11 cellular contexts compared by ENCODE assay signal in the genomic region with DNA sequence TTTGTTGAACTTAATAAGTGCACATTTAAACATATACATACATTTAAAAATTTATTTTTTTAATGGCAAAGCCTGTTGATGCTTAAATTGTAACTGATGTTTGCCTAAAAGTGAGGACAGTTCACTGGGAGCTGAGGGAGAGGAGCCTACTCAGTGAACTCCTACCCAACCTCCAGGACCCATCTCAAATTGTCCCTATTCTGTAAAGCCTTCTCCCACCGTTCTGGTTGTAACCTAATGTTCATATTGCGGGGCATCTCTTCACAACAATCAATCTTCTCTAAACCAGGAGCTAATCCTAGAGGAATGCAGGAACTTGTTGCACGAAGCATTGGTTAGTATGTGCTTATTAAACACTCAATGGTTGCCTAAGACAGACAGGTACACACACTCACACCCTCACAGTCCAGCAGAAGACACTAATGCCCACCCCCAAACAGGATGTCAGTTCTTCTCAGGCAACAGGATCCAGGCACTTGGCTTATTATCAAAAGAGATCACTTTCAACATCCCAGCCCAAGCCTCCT. TPM values are rescaled to one million over a fixed set of nuclear protein-coding genes. Genes with fewer than 3 reads are reported as not detected.
DNase-seq lines count a peak whose midpoint lies in the region; ATAC-seq and TF ChIP-seq lines count a peak whose summit lies in the region.
"Had no signal": no experiment of that assay in that cellular context is flagged by ENCODE, and none has a peak within 500 bp of the region (broad histone marks: within the 10 kb centered on the region; RNA-seq: fewer than 3 reads in every experiment).

No MANE protein-coding gene starts in this region.

- ATAC-seq in GM23338 (no peak), natural killer cell (no peak), GM18502 (IDR thresholded peaks at IDR 0.05; ENCODE audit: poor library complexity, unreplicated experiment) (no peak)

- H3K4me1 ChIP-seq in GM23338 (ENCODE audit: insufficient read depth), result peaks cover 16% of the 10 kb centered on the region

- H3K36me3 Mint-ChIP-seq in GM23338 (ENCODE audit: low read depth) (no peaks in the 10 kb centered on the region; the same call in 2 of the 3 replicates), chondrocyte (ENCODE audit: low read depth) (no peaks in the 10 kb centered on the region), natural killer cell (no peaks in the 10 kb centered on the region)

- intact Hi-C loops in natural killer cell (cut with micrococcal nuclease), result no loop called here

- H3K4me3 ChIP-seq in GM23338, result no peak overlapping the region

- H3K4me3 Mint-ChIP-seq in GM23338 (peak overlapping the region; percentile 51), chondrocyte (ENCODE audit: unreplicated experiment) (peak overlapping the region; percentile 7), natural killer cell (peak overlapping the region; percentile 59)

- H3K9me2 ChIP-seq in GM23338 (ENCODE audit: insufficient read depth), result no peaks in the 10 kb centered on the region

- DNase-seq in GM23338 (ENCODE audit: low spot score) (no peak), chondrocyte (ENCODE audit: low spot score) (no peak), natural killer cell (no peak), NCI-H526 (lab: John Stamatoyannopoulos, UW) (no peak), SHP77 treated with DMSO at 0.1 percent for 48 hours (lab: John Stamatoyannopoulos, UW) (no peak)
- DNase-seq in stimulated activated CD4-positive, alpha-beta T cell treated with anti-CD3 and anti-CD28 coated beads, Interleukin-1b, Interleukin-23, amount 100 ng/mL, for 48 hours, result no peak
- DNase-seq: cerebellar nuclear complex, foreskin fibroblast, T-helper 9 cell had no signal

- no peak for TF ChIP-seq CTCF in 22Rv1 (IDR thresholded peaks at IDR 0.05)
- no peak for TF ChIP-seq CTCF in GM23338 (conservative IDR thresholded peaks at IDR 0.05; ENCODE audit: low read depth in 2 of 2)
- no peak for TF ChIP-seq CTCF in chondrocyte (IDR thresholded peaks at IDR 0.05)
- TF ChIP-seq CTCF in natural killer cell (IDR thresholded peaks at IDR 0.05), result no peak

- H3K27ac ChIP-seq in 22Rv1 (peak overlapping the region; percentile 80; the same call in 1 of the 2 replicates), GM23338 (ENCODE audit: low read depth) (no peak overlapping the region)

- no peak overlapping the region for H3K4me2 ChIP-seq in GM23338

- H3K4me1 Mint-ChIP-seq in GM23338, result peaks cover 21% of the 10 kb centered on the region
- peaks cover 31% of the 10 kb centered on the region for H3K4me1 Mint-ChIP-seq in chondrocyte (ENCODE audit: low read depth)
- peaks cover 0 to 17% of the 10 kb centered on the region in 2 donors for H3K4me1 Mint-ChIP-seq in natural killer cell

- no peaks in the 10 kb centered on the region for H4K20me1 ChIP-seq in GM23338 (replicated peaks; ENCODE audit: insufficient read depth)

- H3K27ac Mint-ChIP-seq in GM23338 (no peak overlapping the region), chondrocyte (ENCODE audit: unreplicated experiment) (no peak overlapping the region), natural killer cell (no peak overlapping the region)

- H3K27me3 Mint-ChIP-seq in GM23338 (ENCODE audit: insufficient read depth, low read depth, poor library complexity) (peaks cover 22% of the 10 kb centered on the region), chondrocyte (ENCODE audit: low read depth) (no peaks in the 10 kb centered on the region), natural killer cell (ENCODE audit: low read depth in 2 of 2) (peaks cover 27 to 39% of the 10 kb centered on the region in 2 donors)

- H3F3A ChIP-seq in GM23338 (replicated peaks; ENCODE audit: low read depth), result no peaks in the 10 kb centered on the region

- H3K79me2 ChIP-seq in GM23338 (replicated peaks; ENCODE audit: insufficient read depth), result no peaks in the 10 kb centered on the region

- no peaks in the 10 kb centered on the region for H3K9me3 Mint-ChIP-seq in GM23338
- no peaks in the 10 kb centered on the region for H3K9me3 Mint-ChIP-seq in chondrocyte (ENCODE audit: low read depth)
- no peaks in the 10 kb centered on the region for H3K9me3 Mint-ChIP-seq in natural killer cell

- no peak overlapping the region for H2AFZ ChIP-seq in GM23338

- no peaks in the 10 kb centered on the region for H3K36me3 ChIP-seq in GM23338 (ENCODE audit: insufficient read depth)

- peaks cover 32% of the 10 kb centered on the region for H3K27me3 ChIP-seq in GM23338 (ENCODE audit: insufficient read depth)

TF ChIP-seq in GM23338, 12 proteins besides CTCF, POLR2A, EP300 and RAD21 (continues in another document):
- TF ChIP-seq ZNF114 (CRISPR knock-in tag; IDR thresholded peaks at IDR 0.05), result no peak
- TF ChIP-seq CREB1 (CRISPR knock-in tag; IDR thresholded peaks at IDR 0.05; ENCODE audit: low read depth), result no peak
- TF ChIP-seq STAT1 (IDR thresholded peaks at IDR 0.05; ENCODE audit: unreplicated experiment), result no peak
- no peak for TF ChIP-seq ETS1 (IDR thresholded peaks at IDR 0.05)
- TF ChIP-seq EZH2 (IDR thresholded peaks at IDR 0.05; ENCODE audit: low read depth, unreplicated experiment), result no peak
- TF ChIP-seq, protein P1, sequence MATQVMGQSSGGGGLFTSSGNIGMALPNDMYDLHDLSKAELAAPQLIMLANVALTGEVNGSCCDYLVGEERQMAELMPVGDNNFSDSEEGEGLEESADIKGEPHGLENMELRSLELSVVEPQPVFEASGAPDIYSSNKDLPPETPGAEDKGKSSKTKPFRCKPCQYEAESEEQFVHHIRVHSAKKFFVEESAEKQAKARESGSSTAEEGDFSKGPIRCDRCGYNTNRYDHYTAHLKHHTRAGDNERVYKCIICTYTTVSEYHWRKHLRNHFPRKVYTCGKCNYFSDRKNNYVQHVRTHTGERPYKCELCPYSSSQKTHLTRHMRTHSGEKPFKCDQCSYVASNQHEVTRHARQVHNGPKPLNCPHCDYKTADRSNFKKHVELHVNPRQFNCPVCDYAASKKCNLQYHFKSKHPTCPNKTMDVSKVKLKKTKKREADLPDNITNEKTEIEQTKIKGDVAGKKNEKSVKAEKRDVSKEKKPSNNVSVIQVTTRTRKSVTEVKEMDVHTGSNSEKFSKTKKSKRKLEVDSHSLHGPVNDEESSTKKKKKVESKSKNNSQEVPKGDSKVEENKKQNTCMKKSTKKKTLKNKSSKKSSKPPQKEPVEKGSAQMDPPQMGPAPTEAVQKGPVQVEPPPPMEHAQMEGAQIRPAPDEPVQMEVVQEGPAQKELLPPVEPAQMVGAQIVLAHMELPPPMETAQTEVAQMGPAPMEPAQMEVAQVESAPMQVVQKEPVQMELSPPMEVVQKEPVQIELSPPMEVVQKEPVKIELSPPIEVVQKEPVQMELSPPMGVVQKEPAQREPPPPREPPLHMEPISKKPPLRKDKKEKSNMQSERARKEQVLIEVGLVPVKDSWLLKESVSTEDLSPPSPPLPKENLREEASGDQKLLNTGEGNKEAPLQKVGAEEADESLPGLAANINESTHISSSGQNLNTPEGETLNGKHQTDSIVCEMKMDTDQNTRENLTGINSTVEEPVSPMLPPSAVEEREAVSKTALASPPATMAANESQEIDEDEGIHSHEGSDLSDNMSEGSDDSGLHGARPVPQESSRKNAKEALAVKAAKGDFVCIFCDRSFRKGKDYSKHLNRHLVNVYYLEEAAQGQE (IDR thresholded peaks at IDR 0.05; ENCODE audit: unreplicated experiment), result no peak
- no peak for TF ChIP-seq POLR2AphosphoS5 (IDR thresholded peaks at IDR 0.05; ENCODE audit: low read depth)
- TF ChIP-seq NANOG (IDR thresholded peaks at IDR 0.05; ENCODE audit: borderline replicate concordance), result no peak
- no peak for TF ChIP-seq JUNB (IDR thresholded peaks at IDR 0.05; ENCODE audit: unreplicated experiment)
- TF ChIP-seq EZH2phosphoT487 (IDR thresholded peaks at IDR 0.05; ENCODE audit: unreplicated experiment), result no peak

RNA-seq across cellular contexts. Expression of gene CLMN, which starts 1.8 kb away (rescaled TPM):
- 5.2 and 5.7 TPM in 2 replicates for total RNA-seq in GM23338 (2014; rRNA removed; shearing (Covaris generic))
- polyA plus RNA-seq in GM23338 (2016; fragmentation: Nextera tagmentation; extraction: Ambion mirVana), result 2.8 and 3.2 TPM in 2 replicates
- total RNA-seq in chondrocyte, result 6.7 to 7.7 TPM (median 7.3 TPM) in 3 replicates
- total RNA-seq in natural killer cell, result 1 to 10 TPM in 2 of 3 donors, under 1 TPM in 1; 0.80 to 2.0 (median 1.8) TPM

Comparison
In these comparisons a context has a peak if more than half of its experiments do, and no peak if none do; other contexts are left out.
1. H3K4me3 Mint-ChIP-seq: peak in every context shown above with its lines; median percentile 59 in natural killer cell; 51 in GM23338; 7 in chondrocyte.